In the genomic region with DNA sequence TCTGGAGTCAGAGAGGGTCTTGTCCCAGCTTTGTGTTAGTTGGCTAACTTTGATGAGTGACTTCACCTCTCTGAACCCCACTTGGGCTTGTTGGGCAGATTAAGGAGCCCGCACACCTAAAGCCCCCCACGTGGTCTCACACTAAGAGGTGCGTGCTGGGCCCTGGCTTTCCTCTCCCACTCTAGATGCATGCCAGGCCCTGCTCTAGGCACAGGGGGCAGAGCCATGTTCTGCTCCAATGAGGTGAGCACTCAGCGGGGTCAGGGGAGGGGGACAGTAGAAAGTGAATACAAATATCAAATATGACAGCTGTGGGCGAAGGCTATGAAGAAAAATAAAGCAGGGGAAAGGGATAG, we compare ENCODE assay signal across 11 cellular contexts.
"Had no signal": no experiment of that assay in that cellular context is flagged by ENCODE, and none has a peak within 500 bp of the region (broad histone marks: within the 10 kb centered on the region; RNA-seq: fewer than 3 reads in every experiment).

No MANE protein-coding gene starts in this region.

- DNase-seq: activated CD4-positive, CD25-positive, alpha-beta regulatory T cell; activated effector memory CD4-positive, alpha-beta T cell treated with anti-CD3 and anti-CD28 coated beads, Interleukin-2, amount 50 U/mL, for 16 hours; activated T-cell treated with anti-CD3 and anti-CD28 coated beads, Interleukin-2, amount 50 U/mL, for 24 hours; amygdala; hippocampal formation; kidney glomerular epithelial cell; T-helper 2 cell; thyroid gland had no signal

- H3K9me3 Mint-ChIP-seq: activated T-cell treated with anti-CD3 and anti-CD28 coated beads, Interleukin-2, amount 50 U/mL, for 24 hours; nephron had no signal

- H3K4me3 ChIP-seq: thyroid gland had no signal

- H3K27me3 Mint-ChIP-seq: activated naive CD8-positive, alpha-beta T cell; activated T-cell treated with anti-CD3 and anti-CD28 coated beads, Interleukin-2, amount 50 U/mL, for 24 hours had no signal

- H3K27ac ChIP-seq: thyroid gland had no signal

- H3K4me3 Mint-ChIP-seq: activated naive CD8-positive, alpha-beta T cell; activated T-cell treated with anti-CD3 and anti-CD28 coated beads, Interleukin-2, amount 50 U/mL, for 24 hours; nephron had no signal

- H3K27ac Mint-ChIP-seq: activated naive CD8-positive, alpha-beta T cell; activated T-cell treated with anti-CD3 and anti-CD28 coated beads, Interleukin-2, amount 50 U/mL, for 24 hours; nephron had no signal

- H3K4me1 Mint-ChIP-seq: nephron had no signal

- H3K9me3 ChIP-seq: thyroid gland had no signal

- FAIRE-seq: small intestine had no signal

- H3K27me3 ChIP-seq: thyroid gland had no signal
